In the genomic region with DNA sequence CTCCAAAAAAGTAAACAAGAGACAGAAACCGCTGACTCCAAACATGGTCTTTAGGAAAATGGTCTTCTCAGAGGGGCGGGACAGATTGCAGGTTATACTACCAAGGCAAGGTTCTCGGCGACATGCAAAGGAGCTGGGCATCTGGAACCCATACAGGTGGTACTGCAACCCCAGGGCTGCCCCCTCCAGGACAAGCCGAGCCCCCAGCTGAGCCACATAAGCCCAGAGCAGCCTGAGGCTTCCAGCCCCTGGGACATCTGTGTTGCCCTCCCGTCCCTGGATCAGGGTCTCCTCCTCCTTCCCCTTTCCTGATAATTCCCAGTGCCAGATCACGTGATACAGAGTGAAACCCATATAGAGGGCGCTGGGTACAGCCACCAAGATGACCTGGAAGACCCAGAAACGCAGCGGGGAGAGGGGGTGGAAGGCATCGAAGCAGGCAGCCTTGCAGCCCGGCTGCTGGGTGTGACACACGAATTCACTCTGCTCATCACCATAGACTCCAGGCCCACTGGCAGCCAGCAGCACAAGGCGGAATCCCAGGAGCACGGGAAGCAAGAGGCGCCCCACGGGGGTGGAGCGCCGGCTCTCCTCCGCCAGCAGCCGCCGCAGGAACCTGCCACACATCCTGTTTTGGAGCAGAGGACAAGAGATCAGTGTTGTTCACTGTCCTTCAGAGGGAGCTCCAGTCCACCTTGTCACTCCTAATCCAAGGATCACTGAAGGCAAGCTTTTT, we compare ENCODE assay signal across 1 cellular context.
TF ChIP-seq lines count a peak whose summit lies in the region.

A gene with protein sequence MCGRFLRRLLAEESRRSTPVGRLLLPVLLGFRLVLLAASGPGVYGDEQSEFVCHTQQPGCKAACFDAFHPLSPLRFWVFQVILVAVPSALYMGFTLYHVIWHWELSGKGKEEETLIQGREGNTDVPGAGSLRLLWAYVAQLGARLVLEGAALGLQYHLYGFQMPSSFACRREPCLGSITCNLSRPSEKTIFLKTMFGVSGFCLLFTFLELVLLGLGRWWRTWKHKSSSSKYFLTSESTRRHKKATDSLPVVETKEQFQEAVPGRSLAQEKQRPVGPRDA (minus strand): TSS at position 627 of the 736 bp plus-strand sequence. CDS start 0 bp downstream, at position 627.

TF ChIP-seq in HepG2, 621 proteins besides CTCF, POLR2A, EP300 and RAD21 (continued from another document and continues in another):
- TF ChIP-seq, protein P1, sequence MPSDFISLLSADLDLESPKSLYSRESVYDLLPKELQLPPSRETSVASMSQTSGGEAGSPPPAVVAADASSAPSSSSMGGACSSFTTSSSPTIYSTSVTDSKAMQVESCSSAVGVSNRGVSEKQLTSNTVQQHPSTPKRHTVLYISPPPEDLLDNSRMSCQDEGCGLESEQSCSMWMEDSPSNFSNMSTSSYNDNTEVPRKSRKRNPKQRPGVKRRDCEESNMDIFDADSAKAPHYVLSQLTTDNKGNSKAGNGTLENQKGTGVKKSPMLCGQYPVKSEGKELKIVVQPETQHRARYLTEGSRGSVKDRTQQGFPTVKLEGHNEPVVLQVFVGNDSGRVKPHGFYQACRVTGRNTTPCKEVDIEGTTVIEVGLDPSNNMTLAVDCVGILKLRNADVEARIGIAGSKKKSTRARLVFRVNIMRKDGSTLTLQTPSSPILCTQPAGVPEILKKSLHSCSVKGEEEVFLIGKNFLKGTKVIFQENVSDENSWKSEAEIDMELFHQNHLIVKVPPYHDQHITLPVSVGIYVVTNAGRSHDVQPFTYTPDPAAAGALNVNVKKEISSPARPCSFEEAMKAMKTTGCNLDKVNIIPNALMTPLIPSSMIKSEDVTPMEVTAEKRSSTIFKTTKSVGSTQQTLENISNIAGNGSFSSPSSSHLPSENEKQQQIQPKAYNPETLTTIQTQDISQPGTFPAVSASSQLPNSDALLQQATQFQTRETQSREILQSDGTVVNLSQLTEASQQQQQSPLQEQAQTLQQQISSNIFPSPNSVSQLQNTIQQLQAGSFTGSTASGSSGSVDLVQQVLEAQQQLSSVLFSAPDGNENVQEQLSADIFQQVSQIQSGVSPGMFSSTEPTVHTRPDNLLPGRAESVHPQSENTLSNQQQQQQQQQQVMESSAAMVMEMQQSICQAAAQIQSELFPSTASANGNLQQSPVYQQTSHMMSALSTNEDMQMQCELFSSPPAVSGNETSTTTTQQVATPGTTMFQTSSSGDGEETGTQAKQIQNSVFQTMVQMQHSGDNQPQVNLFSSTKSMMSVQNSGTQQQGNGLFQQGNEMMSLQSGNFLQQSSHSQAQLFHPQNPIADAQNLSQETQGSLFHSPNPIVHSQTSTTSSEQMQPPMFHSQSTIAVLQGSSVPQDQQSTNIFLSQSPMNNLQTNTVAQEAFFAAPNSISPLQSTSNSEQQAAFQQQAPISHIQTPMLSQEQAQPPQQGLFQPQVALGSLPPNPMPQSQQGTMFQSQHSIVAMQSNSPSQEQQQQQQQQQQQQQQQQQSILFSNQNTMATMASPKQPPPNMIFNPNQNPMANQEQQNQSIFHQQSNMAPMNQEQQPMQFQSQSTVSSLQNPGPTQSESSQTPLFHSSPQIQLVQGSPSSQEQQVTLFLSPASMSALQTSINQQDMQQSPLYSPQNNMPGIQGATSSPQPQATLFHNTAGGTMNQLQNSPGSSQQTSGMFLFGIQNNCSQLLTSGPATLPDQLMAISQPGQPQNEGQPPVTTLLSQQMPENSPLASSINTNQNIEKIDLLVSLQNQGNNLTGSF (CRISPR knock-in tag; IDR thresholded peaks at IDR 0.05), result no peak
- no peak for TF ChIP-seq ZNF24 (IDR thresholded peaks at IDR 0.05)
- no peak for TF ChIP-seq ZNF329 (CRISPR knock-in tag; IDR thresholded peaks at IDR 0.05; ENCODE audit: low read depth)
- TF ChIP-seq ZNF564 (CRISPR knock-in tag; IDR thresholded peaks at IDR 0.05), result no peak
- no peak for TF ChIP-seq ZNF546 (CRISPR knock-in tag; conservative IDR thresholded peaks at IDR 0.05)
- TF ChIP-seq, protein P2, sequence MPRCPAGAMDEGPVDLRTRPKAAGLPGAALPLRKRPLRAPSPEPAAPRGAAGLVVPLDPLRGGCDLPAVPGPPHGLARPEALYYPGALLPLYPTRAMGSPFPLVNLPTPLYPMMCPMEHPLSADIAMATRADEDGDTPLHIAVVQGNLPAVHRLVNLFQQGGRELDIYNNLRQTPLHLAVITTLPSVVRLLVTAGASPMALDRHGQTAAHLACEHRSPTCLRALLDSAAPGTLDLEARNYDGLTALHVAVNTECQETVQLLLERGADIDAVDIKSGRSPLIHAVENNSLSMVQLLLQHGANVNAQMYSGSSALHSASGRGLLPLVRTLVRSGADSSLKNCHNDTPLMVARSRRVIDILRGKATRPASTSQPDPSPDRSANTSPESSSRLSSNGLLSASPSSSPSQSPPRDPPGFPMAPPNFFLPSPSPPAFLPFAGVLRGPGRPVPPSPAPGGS (CRISPR knock-in tag; IDR thresholded peaks at IDR 0.05), result no peak
- TF ChIP-seq ZNF552 (CRISPR knock-in tag; IDR thresholded peaks at IDR 0.05; ENCODE audit: borderline replicate concordance), result no peak
- no peak for TF ChIP-seq ZNF713 (CRISPR knock-in tag; IDR thresholded peaks at IDR 0.05)
- TF ChIP-seq, protein P3, sequence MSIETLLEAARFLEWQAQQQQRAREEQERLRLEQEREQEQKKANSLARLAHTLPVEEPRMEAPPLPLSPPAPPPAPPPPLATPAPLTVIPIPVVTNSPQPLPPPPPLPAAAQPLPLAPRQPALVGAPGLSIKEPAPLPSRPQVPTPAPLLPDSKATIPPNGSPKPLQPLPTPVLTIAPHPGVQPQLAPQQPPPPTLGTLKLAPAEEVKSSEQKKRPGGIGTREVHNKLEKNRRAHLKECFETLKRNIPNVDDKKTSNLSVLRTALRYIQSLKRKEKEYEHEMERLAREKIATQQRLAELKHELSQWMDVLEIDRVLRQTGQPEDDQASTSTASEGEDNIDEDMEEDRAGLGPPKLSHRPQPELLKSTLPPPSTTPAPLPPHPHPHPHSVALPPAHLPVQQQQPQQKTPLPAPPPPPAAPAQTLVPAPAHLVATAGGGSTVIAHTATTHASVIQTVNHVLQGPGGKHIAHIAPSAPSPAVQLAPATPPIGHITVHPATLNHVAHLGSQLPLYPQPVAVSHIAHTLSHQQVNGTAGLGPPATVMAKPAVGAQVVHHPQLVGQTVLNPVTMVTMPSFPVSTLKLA (IDR thresholded peaks at IDR 0.05), result no peak
- TF ChIP-seq IKZF1 (IDR thresholded peaks at IDR 0.05), result no peak
- TF ChIP-seq HMG20A (CRISPR knock-in tag; IDR thresholded peaks at IDR 0.05; ENCODE audit: borderline replicate concordance), result no peak
- no peak for TF ChIP-seq ZNF136 (CRISPR knock-in tag; IDR thresholded peaks at IDR 0.05; ENCODE audit: low read depth)
- no peak for TF ChIP-seq SRSF1 (optimal IDR thresholded peaks at IDR 0.05; ENCODE audit: low read depth, low read length)
- no peak for TF ChIP-seq ZNF879 (CRISPR knock-in tag; IDR thresholded peaks at IDR 0.05)
- no peak for TF ChIP-seq ZNF205 (CRISPR knock-in tag; IDR thresholded peaks at IDR 0.05)
- TF ChIP-seq, protein P4, sequence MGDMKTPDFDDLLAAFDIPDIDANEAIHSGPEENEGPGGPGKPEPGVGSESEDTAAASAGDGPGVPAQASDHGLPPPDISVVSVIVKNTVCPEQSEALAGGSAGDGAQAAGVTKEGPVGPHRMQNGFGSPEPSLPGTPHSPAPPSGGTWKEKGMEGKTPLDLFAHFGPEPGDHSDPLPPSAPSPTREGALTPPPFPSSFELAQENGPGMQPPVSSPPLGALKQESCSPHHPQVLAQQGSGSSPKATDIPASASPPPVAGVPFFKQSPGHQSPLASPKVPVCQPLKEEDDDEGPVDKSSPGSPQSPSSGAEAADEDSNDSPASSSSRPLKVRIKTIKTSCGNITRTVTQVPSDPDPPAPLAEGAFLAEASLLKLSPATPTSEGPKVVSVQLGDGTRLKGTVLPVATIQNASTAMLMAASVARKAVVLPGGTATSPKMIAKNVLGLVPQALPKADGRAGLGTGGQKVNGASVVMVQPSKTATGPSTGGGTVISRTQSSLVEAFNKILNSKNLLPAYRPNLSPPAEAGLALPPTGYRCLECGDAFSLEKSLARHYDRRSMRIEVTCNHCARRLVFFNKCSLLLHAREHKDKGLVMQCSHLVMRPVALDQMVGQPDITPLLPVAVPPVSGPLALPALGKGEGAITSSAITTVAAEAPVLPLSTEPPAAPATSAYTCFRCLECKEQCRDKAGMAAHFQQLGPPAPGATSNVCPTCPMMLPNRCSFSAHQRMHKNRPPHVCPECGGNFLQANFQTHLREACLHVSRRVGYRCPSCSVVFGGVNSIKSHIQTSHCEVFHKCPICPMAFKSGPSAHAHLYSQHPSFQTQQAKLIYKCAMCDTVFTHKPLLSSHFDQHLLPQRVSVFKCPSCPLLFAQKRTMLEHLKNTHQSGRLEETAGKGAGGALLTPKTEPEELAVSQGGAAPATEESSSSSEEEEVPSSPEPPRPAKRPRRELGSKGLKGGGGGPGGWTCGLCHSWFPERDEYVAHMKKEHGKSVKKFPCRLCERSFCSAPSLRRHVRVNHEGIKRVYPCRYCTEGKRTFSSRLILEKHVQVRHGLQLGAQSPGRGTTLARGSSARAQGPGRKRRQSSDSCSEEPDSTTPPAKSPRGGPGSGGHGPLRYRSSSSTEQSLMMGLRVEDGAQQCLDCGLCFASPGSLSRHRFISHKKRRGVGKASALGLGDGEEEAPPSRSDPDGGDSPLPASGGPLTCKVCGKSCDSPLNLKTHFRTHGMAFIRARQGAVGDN (CRISPR knock-in tag; IDR thresholded peaks at IDR 0.05), result peak; percentile 80
- TF ChIP-seq, protein P5, sequence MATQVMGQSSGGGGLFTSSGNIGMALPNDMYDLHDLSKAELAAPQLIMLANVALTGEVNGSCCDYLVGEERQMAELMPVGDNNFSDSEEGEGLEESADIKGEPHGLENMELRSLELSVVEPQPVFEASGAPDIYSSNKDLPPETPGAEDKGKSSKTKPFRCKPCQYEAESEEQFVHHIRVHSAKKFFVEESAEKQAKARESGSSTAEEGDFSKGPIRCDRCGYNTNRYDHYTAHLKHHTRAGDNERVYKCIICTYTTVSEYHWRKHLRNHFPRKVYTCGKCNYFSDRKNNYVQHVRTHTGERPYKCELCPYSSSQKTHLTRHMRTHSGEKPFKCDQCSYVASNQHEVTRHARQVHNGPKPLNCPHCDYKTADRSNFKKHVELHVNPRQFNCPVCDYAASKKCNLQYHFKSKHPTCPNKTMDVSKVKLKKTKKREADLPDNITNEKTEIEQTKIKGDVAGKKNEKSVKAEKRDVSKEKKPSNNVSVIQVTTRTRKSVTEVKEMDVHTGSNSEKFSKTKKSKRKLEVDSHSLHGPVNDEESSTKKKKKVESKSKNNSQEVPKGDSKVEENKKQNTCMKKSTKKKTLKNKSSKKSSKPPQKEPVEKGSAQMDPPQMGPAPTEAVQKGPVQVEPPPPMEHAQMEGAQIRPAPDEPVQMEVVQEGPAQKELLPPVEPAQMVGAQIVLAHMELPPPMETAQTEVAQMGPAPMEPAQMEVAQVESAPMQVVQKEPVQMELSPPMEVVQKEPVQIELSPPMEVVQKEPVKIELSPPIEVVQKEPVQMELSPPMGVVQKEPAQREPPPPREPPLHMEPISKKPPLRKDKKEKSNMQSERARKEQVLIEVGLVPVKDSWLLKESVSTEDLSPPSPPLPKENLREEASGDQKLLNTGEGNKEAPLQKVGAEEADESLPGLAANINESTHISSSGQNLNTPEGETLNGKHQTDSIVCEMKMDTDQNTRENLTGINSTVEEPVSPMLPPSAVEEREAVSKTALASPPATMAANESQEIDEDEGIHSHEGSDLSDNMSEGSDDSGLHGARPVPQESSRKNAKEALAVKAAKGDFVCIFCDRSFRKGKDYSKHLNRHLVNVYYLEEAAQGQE (IDR thresholded peaks at IDR 0.05; ENCODE audit: borderline replicate concordance in 1 of 2, low read depth in 1 of 2, low read length in 2 of 2), result no peak
- TF ChIP-seq CBX2 (IDR thresholded peaks at IDR 0.05; ENCODE audit: low read depth, low read length), result no peak
- no peak for TF ChIP-seq CBX2 (CRISPR knock-in tag; IDR thresholded peaks at IDR 0.05; ENCODE audit: low read depth)
- TF ChIP-seq, protein P6, sequence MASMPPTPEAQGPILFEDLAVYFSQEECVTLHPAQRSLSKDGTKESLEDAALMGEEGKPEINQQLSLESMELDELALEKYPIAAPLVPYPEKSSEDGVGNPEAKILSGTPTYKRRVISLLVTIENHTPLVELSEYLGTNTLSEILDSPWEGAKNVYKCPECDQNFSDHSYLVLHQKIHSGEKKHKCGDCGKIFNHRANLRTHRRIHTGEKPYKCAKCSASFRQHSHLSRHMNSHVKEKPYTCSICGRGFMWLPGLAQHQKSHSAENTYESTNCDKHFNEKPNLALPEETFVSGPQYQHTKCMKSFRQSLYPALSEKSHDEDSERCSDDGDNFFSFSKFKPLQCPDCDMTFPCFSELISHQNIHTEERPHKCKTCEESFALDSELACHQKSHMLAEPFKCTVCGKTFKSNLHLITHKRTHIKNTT (CRISPR knock-in tag; IDR thresholded peaks at IDR 0.05), result no peak
- TF ChIP-seq ZNF75D (CRISPR knock-in tag; IDR thresholded peaks at IDR 0.05; ENCODE audit: borderline replicate concordance), result no peak
- TF ChIP-seq, protein P7, sequence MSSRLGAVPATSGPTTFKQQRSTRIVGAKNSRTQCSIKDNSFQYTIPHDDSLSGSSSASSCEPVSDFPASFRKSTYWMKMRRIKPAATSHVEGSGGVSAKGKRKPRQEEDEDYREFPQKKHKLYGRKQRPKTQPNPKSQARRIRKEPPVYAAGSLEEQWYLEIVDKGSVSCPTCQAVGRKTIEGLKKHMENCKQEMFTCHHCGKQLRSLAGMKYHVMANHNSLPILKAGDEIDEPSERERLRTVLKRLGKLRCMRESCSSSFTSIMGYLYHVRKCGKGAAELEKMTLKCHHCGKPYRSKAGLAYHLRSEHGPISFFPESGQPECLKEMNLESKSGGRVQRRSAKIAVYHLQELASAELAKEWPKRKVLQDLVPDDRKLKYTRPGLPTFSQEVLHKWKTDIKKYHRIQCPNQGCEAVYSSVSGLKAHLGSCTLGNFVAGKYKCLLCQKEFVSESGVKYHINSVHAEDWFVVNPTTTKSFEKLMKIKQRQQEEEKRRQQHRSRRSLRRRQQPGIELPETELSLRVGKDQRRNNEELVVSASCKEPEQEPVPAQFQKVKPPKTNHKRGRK (CRISPR knock-in tag; IDR thresholded peaks at IDR 0.05), result no peak
- TF ChIP-seq NFE2 (CRISPR knock-in tag; IDR thresholded peaks at IDR 0.05), result no peak
- no peak for TF ChIP-seq ZFP1 (CRISPR knock-in tag; IDR thresholded peaks at IDR 0.05)
- TF ChIP-seq TBX3 (IDR thresholded peaks at IDR 0.05; ENCODE audit: borderline replicate concordance), result 0 out of 2 replicates have a peak, but pooled peaks have one; percentile 14
- 0 out of 2 replicates have a peak, but pooled peaks have one; percentile 43 for TF ChIP-seq KDM5B (CRISPR knock-in tag; IDR thresholded peaks at IDR 0.05; ENCODE audit: borderline replicate concordance)
- TF ChIP-seq HHEX (CRISPR knock-in tag; IDR thresholded peaks at IDR 0.05), result no peak
- TF ChIP-seq, protein P8, sequence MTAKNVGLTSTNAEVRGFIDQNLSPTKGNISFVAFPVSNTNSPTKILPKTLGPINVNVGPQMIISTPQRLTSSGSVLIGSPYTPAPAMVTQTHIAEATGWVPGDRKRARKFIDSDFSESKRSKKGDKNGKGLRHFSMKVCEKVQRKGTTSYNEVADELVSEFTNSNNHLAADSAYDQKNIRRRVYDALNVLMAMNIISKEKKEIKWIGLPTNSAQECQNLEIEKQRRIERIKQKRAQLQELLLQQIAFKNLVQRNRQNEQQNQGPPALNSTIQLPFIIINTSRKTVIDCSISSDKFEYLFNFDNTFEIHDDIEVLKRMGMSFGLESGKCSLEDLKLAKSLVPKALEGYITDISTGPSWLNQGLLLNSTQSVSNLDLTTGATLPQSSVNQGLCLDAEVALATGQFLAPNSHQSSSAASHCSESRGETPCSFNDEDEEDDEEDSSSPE (CRISPR knock-in tag; IDR thresholded peaks at IDR 0.05), result no peak
- no peak for TF ChIP-seq KMT2A (CRISPR knock-in tag; IDR thresholded peaks at IDR 0.05)
- TF ChIP-seq KLF16 (CRISPR knock-in tag; IDR thresholded peaks at IDR 0.05), result no peak
